Comparison of ENCODE assay signal across 1 cellular context in the genomic region with DNA sequence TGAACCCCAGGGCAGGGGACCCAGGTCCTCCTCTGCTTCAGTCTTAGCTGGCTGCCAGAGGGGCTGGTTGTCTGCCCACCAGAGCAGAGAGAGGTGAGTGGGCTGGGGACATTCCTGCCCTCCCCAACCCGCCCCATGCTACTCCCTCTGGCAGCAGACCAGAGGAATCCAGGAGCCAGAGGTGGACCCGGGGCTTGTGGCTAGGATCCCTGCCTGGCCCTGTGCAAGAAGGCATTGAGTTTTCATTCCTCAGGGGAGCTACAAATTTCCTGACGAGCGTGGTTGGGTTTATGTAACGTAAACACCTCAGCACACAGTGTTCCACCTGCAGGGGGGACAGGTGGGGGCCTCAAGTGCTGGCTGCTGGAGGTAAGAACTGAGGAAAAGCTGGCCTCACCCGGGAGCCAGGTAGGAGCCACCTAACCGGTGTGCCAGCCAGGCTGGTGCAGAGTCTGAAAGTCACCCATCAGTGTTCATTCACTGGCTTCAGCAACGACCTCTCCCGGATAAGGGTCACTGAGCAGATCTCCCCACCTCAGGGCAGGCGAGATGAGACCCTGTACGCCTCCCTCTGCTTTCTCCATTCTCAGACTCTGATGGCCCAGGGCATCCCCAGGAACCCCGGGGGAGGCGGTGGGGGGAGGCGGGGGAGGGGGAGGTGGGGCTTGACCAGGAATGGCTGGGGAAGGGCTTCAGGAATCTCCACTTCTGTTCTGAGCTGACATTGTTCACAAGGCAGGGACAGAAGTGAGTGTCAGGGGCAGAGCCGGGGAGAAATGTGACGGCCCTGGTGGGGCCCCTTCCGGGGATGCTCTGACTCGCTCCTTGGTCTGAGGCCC.
TF ChIP-seq lines count a peak whose summit lies in the region.

No MANE protein-coding gene starts in this region.

TF ChIP-seq in HEK293, 187 proteins besides CTCF, POLR2A, EP300 and RAD21 (continued from another document):
- TF ChIP-seq, protein P1, sequence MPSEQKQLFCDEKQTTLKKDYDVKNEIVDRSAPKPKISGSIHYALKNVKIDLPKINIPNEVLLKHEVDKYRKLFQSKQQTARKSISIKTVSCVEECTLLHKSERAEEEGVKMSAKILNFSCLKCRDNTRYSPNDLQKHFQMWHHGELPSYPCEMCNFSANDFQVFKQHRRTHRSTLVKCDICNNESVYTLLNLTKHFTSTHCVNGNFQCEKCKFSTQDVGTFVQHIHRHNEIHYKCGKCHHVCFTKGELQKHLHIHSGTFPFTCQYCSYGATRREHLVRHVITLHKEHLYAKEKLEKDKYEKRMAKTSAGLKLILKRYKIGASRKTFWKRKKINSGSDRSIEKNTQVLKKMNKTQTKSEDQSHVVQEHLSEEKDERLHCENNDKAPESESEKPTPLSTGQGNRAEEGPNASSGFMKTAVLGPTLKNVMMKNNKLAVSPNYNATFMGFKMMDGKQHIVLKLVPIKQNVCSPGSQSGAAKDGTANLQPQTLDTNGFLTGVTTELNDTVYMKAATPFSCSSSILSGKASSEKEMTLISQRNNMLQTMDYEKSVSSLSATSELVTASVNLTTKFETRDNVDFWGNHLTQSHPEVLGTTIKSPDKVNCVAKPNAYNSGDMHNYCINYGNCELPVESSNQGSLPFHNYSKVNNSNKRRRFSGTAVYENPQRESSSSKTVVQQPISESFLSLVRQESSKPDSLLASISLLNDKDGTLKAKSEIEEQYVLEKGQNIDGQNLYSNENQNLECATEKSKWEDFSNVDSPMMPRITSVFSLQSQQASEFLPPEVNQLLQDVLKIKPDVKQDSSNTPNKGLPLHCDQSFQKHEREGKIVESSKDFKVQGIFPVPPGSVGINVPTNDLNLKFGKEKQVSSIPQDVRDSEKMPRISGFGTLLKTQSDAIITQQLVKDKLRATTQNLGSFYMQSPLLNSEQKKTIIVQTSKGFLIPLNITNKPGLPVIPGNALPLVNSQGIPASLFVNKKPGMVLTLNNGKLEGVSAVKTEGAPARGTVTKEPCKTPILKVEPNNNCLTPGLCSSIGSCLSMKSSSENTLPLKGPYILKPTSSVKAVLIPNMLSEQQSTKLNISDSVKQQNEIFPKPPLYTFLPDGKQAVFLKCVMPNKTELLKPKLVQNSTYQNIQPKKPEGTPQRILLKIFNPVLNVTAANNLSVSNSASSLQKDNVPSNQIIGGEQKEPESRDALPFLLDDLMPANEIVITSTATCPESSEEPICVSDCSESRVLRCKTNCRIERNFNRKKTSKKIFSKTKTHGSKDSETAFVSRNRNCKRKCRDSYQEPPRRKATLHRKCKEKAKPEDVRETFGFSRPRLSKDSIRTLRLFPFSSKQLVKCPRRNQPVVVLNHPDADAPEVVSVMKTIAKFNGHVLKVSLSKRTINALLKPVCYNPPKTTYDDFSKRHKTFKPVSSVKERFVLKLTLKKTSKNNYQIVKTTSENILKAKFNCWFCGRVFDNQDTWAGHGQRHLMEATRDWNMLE (tag by site-specific recombination; conservative IDR thresholded peaks at IDR 0.05; ENCODE audit: low read depth), result no peak
- TF ChIP-seq, protein P2, sequence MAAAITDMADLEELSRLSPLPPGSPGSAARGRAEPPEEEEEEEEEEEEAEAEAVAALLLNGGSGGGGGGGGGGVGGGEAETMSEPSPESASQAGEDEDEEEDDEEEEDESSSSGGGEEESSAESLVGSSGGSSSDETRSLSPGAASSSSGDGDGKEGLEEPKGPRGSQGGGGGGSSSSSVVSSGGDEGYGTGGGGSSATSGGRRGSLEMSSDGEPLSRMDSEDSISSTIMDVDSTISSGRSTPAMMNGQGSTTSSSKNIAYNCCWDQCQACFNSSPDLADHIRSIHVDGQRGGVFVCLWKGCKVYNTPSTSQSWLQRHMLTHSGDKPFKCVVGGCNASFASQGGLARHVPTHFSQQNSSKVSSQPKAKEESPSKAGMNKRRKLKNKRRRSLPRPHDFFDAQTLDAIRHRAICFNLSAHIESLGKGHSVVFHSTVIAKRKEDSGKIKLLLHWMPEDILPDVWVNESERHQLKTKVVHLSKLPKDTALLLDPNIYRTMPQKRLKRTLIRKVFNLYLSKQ (tag by site-specific recombination; IDR thresholded peaks at IDR 0.05; ENCODE audit: borderline replicate concordance), result no peak
- TF ChIP-seq ZNF248 (tag by site-specific recombination; IDR thresholded peaks at IDR 0.05) (no peak), ZNF521 (tag by site-specific recombination; IDR thresholded peaks at IDR 0.05) (no peak), ZBTB48 (tag by site-specific recombination; IDR thresholded peaks at IDR 0.05) (no peak), GLIS1 (tag by site-specific recombination; IDR thresholded peaks at IDR 0.05) (peak; percentile 82)
